ENCODE assay signal across 1 cellular context in the genomic region with DNA sequence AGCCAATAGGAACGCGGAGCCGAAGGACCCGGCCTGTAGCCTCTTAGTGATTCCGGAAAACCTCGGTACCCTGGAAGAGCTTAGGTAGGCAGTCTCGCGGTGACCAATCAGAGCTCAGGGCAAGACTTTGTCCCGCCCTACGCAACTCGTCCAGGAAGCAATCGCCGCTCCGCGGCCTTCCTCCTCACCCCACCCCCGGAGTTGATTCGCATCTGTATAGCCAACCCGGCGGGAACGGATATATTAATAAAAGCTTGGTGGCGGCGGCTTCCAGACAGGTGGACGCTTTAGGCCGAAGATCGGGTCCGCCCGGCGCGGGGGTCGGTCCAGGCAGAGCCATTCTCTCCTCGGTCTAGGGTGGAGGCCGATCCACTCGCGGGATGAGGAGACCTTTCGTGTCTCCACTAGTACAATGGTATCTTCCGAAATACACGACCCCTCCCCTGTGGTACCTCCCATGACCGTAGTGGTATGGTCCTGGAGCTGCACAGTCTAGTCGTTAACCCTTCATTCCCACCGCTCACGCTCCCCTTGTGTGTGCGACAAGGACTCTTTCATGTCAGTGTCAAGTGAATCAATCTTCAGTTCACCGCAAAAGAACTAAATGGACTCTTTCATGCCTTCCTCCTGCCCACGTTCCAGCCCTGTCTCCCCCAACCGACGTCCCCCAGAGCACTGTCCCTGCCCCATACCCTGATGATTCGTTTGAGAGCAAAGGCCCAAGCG.
TF ChIP-seq lines count a peak whose summit lies in the region.

No MANE protein-coding gene starts in this region.

TF ChIP-seq in GM12878, 131 proteins besides CTCF, POLR2A, EP300 and RAD21 (continued from another document):
- TF ChIP-seq CBX5 (IDR thresholded peaks at IDR 0.05; ENCODE audit: low read depth) (no peak), RELA (IDR thresholded peaks at IDR 0.05; ENCODE audit: borderline replicate concordance, partially characterized antibody) (no peak), BCLAF1 (IDR thresholded peaks at IDR 0.05) (peak; percentile 73), SP1 (IDR thresholded peaks at IDR 0.05; ENCODE audit: low read depth, low read length) (peak; percentile 67), YY1 (IDR thresholded peaks at IDR 0.05; ENCODE audit: low read depth, low read length) (no peak), JUNB (IDR thresholded peaks at IDR 0.05) (no peak)
- TF ChIP-seq, protein P1, sequence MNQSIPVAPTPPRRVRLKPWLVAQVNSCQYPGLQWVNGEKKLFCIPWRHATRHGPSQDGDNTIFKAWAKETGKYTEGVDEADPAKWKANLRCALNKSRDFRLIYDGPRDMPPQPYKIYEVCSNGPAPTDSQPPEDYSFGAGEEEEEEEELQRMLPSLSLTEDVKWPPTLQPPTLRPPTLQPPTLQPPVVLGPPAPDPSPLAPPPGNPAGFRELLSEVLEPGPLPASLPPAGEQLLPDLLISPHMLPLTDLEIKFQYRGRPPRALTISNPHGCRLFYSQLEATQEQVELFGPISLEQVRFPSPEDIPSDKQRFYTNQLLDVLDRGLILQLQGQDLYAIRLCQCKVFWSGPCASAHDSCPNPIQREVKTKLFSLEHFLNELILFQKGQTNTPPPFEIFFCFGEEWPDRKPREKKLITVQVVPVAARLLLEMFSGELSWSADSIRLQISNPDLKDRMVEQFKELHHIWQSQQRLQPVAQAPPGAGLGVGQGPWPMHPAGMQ (IDR thresholded peaks at IDR 0.05; ENCODE audit: borderline replicate concordance) = no peak
